In the genomic region with DNA sequence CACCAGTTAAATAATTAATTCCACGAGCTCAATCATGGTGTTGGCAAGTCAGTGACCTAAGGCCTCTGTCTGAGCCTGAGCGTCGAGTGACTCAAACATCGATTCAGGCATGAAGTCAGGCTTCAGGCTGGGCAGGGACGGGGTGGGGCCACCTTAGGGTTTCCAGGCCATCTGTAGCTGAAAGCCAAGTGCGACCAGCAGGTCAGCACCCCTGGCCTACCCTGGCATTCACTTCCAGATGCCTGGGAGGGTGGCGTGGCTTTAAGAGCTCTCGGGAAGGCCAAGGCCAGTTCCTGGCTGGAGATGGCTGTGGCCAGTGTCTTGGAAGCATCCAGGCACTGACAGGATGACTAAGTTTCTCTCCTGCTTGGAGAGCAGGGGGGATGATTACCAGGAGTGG, we compare ENCODE assay signal across 12 cellular contexts.
"Had no signal": no experiment of that assay in that cellular context is flagged by ENCODE, and none has a peak within 500 bp of the region (broad histone marks: within the 10 kb centered on the region; RNA-seq: fewer than 3 reads in every experiment).

No MANE protein-coding gene starts in this region.

- H3K27me3 ChIP-seq: brain microvascular endothelial cell, right lobe of liver had no signal

- H3K4me3 Mint-ChIP-seq: activated naive CD8-positive, alpha-beta T cell; activated T-cell treated with anti-CD3 and anti-CD28 coated beads, Interleukin-2, amount 50 U/mL, for 24 hours; dendritic cell treated with granulocyte-macrophage colony-stimulating factor and Interleukin-4, amounts not matched to agents 40 ng/mL and 50 ng/mL, for 4 days; mesothelial cell of epicardium; stimulated activated naive B cell treated with anti-CD40 and anti-IgM and Interleukin-4, amounts not matched to agents 10 μg/mL and 1 μg/mL and 100 μg/mL, for 72 hours had no signal

- H3K36me3 ChIP-seq: brain microvascular endothelial cell, right lobe of liver had no signal

- H3K27ac ChIP-seq: brain microvascular endothelial cell had no signal

- H3K27ac Mint-ChIP-seq: activated naive CD8-positive, alpha-beta T cell; activated T-cell treated with anti-CD3 and anti-CD28 coated beads, Interleukin-2, amount 50 U/mL, for 24 hours; dendritic cell treated with granulocyte-macrophage colony-stimulating factor and Interleukin-4, amounts not matched to agents 40 ng/mL and 50 ng/mL, for 4 days; mesothelial cell of epicardium; progenitor cell of endocrine pancreas; stimulated activated naive B cell treated with anti-CD40 and anti-IgM and Interleukin-4, amounts not matched to agents 10 μg/mL and 1 μg/mL and 100 μg/mL, for 72 hours had no signal

- H3K9me3 ChIP-seq: right lobe of liver had no signal

- H3K9me3 Mint-ChIP-seq: activated T-cell treated with anti-CD3 and anti-CD28 coated beads, Interleukin-2, amount 50 U/mL, for 24 hours had no signal

- H3K36me3 Mint-ChIP-seq: activated naive CD8-positive, alpha-beta T cell; mesothelial cell of epicardium; stimulated activated naive B cell treated with anti-CD40 and anti-IgM and Interleukin-4, amounts not matched to agents 10 μg/mL and 1 μg/mL and 100 μg/mL, for 72 hours had no signal

- ATAC-seq: stimulated activated naive B cell treated with anti-CD40 and anti-IgM and Interleukin-4, amounts not matched to agents 10 μg/mL and 1 μg/mL and 100 μg/mL, for 72 hours had no signal

- H3K27me3 Mint-ChIP-seq: dendritic cell treated with granulocyte-macrophage colony-stimulating factor and Interleukin-4, amounts not matched to agents 40 ng/mL and 50 ng/mL, for 4 days; progenitor cell of endocrine pancreas; stimulated activated naive B cell treated with anti-CD40 and anti-IgM and Interleukin-4, amounts not matched to agents 10 μg/mL and 1 μg/mL and 100 μg/mL, for 72 hours had no signal

- DNase-seq: activated CD4-positive, CD25-positive, alpha-beta regulatory T cell; activated gamma-delta T cell; activated T-cell treated with anti-CD3 and anti-CD28 coated beads, Interleukin-2, amount 50 U/mL, for 24 hours; brain microvascular endothelial cell; stimulated activated CD4-positive, alpha-beta T cell treated with anti-CD3 and anti-CD28 coated beads, Interleukin-2, amount 100 ng/mL, for 24 hours; stimulated activated naive B cell treated with anti-CD40 and anti-IgM and Interleukin-4, amounts not matched to agents 10 μg/mL and 1 μg/mL and 100 μg/mL, for 72 hours; T-helper 2 cell had no signal

- H3K4me3 ChIP-seq: right lobe of liver had no signal

- H3K4me1 Mint-ChIP-seq: mesothelial cell of epicardium; stimulated activated naive B cell treated with anti-CD40 and anti-IgM and Interleukin-4, amounts not matched to agents 10 μg/mL and 1 μg/mL and 100 μg/mL, for 72 hours had no signal
